ENCODE assay signal across 14 cellular contexts in genomic region chr15:60390231-60390630, GRCh38. TPM values are rescaled to one million over a fixed set of nuclear protein-coding genes. Genes with fewer than 3 reads are reported as not detected.
DNase-seq lines count a peak whose midpoint lies in the region; ATAC-seq and TF ChIP-seq lines count a peak whose summit lies in the region.
"Had no signal": no experiment of that assay in that cellular context is flagged by ENCODE, and none has a peak within 500 bp of the region (broad histone marks: within the 10 kb centered on the region; RNA-seq: fewer than 3 reads in every experiment).

No MANE protein-coding gene starts in this region.

- intact Hi-C loops in CD4-positive, alpha-beta T cell (cut with DNase I, micrococcal nuclease) = loop anchor here in 1 of 2 experiments (10.0 kb wide), 2 partner anchors 395 to 705 kb away; partner anchors contain the start of gene BNIP2

- ATAC-seq in CD4-positive, alpha-beta T cell (ENCODE audit: poor library complexity) = no peak
- ATAC-seq in GM18868 (IDR thresholded peaks at IDR 0.05; ENCODE audit: unreplicated experiment) = no peak
- no peak for ATAC-seq in GM18870 (IDR thresholded peaks at IDR 0.05; ENCODE audit: unreplicated experiment)

- 69 to 73% methylated on average over 6 of the region's 6 CpGs for WGBS in esophagus, 2 donors

- H3K4me3 Mint-ChIP-seq in CD4-positive, alpha-beta T cell = no peak overlapping the region

- CTCF ChIA-PET in CD4-positive, alpha-beta T cell (lab: Charles Lee) = no interaction called here

- no peak for DNase-seq in CD4-positive, alpha-beta T cell
- DNase-seq in SJCRH30 (no peak), DMS79 (lab: John Stamatoyannopoulos, UW) (no peak), DMS153 (lab: John Stamatoyannopoulos, UW) (no peak)
- DNase-seq: activated CD8-positive, alpha-beta memory T cell treated with anti-CD3 and anti-CD28 coated beads, Interleukin-2, amount 50 U/mL, for 4 hours; DMS79 treated with DMSO at 0.1 percent for 48 hours; NCI-H1930; SHP77 had no signal

- H3K27me3 Mint-ChIP-seq in CD4-positive, alpha-beta T cell = no peaks in the 10 kb centered on the region

- POLR2A ChIA-PET in CD4-positive, alpha-beta T cell (lab: Charles Lee) = no interaction called here

- no peaks in the 10 kb centered on the region for H3K9me3 ChIP-seq in CD4-positive, alpha-beta T cell (ENCODE audit: control insufficient read depth, low read length)
- H3K9me3 ChIP-seq in SJCRH30 (replicated peaks) (no peaks in the 10 kb centered on the region), esophagus (ENCODE audit: control insufficient read depth in 2 of 2, insufficient read depth in 1 of 2, low read depth in 1 of 2, low read length in 1 of 2) (no peaks in the 10 kb centered on the region)
- H3K9me3 ChIP-seq: HAP-1 had no signal

- H3K27ac ChIP-seq in CD4-positive, alpha-beta T cell (ENCODE audit: low read depth, low read length) = no peak overlapping the region
- H3K27ac ChIP-seq in SJCRH30 (peak overlapping the region; percentile 82; the same call in 1 of the 2 replicates), esophagus (ENCODE audit: low read depth in 2 of 2, low read length in 1 of 2) (peak overlapping the region; percentile 84 to 85), rectal smooth muscle tissue (ENCODE audit: low read depth, low read length) (peak overlapping the region; percentile 69)
- H3K27ac ChIP-seq: HL-60 had no signal

- TF ChIP-seq CTCF in CD4-positive, alpha-beta T cell (IDR thresholded peaks at IDR 0.05) = no peak

- H3K27me3 ChIP-seq in CD4-positive, alpha-beta T cell (ENCODE audit: control insufficient read depth, insufficient read depth, low read length) = no peaks in the 10 kb centered on the region
- H3K27me3 ChIP-seq in SJCRH30 (no peaks in the 10 kb centered on the region), esophagus (ENCODE audit: control insufficient read depth in 1 of 2, insufficient read depth in 2 of 2, low read length in 2 of 2) (no peaks in the 10 kb centered on the region), rectal smooth muscle tissue (ENCODE audit: control insufficient read depth, insufficient read depth, low read length) (no peaks in the 10 kb centered on the region)

- peaks cover 53% of the 10 kb centered on the region for H3K4me1 Mint-ChIP-seq in CD4-positive, alpha-beta T cell (ENCODE audit: low read depth)

- H3K36me3 ChIP-seq in SJCRH30 = peaks cover 16% of the 10 kb centered on the region; the same call in 1 of the 2 replicates
- peaks cover 0 to 3% of the 10 kb centered on the region in 2 donors for H3K36me3 ChIP-seq in esophagus (ENCODE audit: control insufficient read depth in 2 of 2, insufficient read depth in 2 of 2, low read length in 1 of 2)
- peaks cover 2% of the 10 kb centered on the region for H3K36me3 ChIP-seq in rectal smooth muscle tissue (ENCODE audit: control insufficient read depth, insufficient read depth, low read length)

- no peak overlapping the region for H3K9ac ChIP-seq in rectal smooth muscle tissue (ENCODE audit: low read length)

- H3K27ac Mint-ChIP-seq in CD4-positive, alpha-beta T cell = peak overlapping the region; percentile 6

- no peaks in the 10 kb centered on the region for H3K9me3 Mint-ChIP-seq in CD4-positive, alpha-beta T cell

- peaks cover 55% of the 10 kb centered on the region for H3K4me1 ChIP-seq in SJCRH30
- peaks cover 0 to 12% of the 10 kb centered on the region in 2 donors for H3K4me1 ChIP-seq in esophagus (ENCODE audit: control insufficient read depth in 2 of 2, insufficient read depth in 2 of 2, low read length in 1 of 2)
- peaks cover 45% of the 10 kb centered on the region for H3K4me1 ChIP-seq in rectal smooth muscle tissue (ENCODE audit: control insufficient read depth, insufficient read depth, low read length)

- no peak overlapping the region for H3K4me3 ChIP-seq in SJCRH30
- H3K4me3 ChIP-seq in esophagus (ENCODE audit: low read depth in 1 of 2, low read length in 2 of 2) = peak overlapping the region in 1 of 2 donors; percentile 35
- peak overlapping the region; percentile 37 for H3K4me3 ChIP-seq in rectal smooth muscle tissue (ENCODE audit: low read length)
- H3K4me3 ChIP-seq: HAP-1 had no signal

- no peaks in the 10 kb centered on the region for H3K36me3 Mint-ChIP-seq in CD4-positive, alpha-beta T cell (ENCODE audit: low read depth)

RNA-seq across cellular contexts. Expression of gene ANXA2, which starts 7.6 kb away (rescaled TPM):
- total RNA-seq in CD4-positive, alpha-beta T cell = 10 to 100 TPM; 70.8 to 74.5 TPM
- total RNA-seq in SJCRH30 (2014; rRNA removed; shearing (Covaris generic)) = 236 and 243 TPM in 2 replicates
- polyA plus RNA-seq in esophagus = 1,000 to 10,000 TPM; 1,972 to 2,098 TPM
